Comparison of ENCODE assay signal across 17 cellular contexts in the genomic region with DNA sequence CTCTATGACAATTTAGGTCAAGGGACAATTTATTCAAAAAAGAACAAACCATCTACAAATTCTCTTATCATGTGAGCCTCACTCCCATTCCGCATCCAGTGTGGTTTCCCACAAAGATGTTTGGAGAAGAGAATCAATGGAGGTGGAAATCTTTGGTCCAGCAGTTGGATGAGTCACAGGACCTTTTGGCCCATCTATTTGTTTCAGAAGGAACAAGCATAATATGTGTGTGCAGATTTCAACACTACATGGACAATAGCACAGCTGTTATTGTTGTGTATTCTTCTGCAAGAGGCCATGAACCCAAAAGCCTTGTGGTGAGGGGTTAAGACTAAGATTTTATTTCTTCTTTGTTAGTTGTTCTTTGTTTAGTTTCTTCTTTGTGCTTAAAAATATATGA. TPM values are rescaled to one million over a fixed set of nuclear protein-coding genes. Genes with fewer than 3 reads are reported as not detected.
DNase-seq lines count a peak whose midpoint lies in the region; ATAC-seq, FAIRE-seq and TF ChIP-seq lines count a peak whose summit lies in the region.
"Had no signal": no experiment of that assay in that cellular context is flagged by ENCODE, and none has a peak within 500 bp of the region (broad histone marks: within the 10 kb centered on the region; RNA-seq: fewer than 3 reads in every experiment).

No MANE protein-coding gene starts in this region.

- TF ChIP-seq CTCF in mammary epithelial cell (conservative IDR thresholded peaks at IDR 0.05 in 1 of 2, IDR thresholded peaks at IDR 0.05 in 1 of 2; ENCODE audit: extremely low read depth in 1 of 2, insufficient read depth in 1 of 2, low read depth in 1 of 2, low read length in 2 of 2) (no peak), breast epithelium (IDR thresholded peaks at IDR 0.05) (no peak), GM12878 (IDR thresholded peaks at IDR 0.05 in 2 of 3, conservative IDR thresholded peaks at IDR 0.05 in 1 of 3; ENCODE audit: control insufficient read depth in 2 of 3, extremely low read depth in 1 of 3, insufficient read depth in 1 of 3, low read depth in 3 of 3, low read length in 3 of 3) (no peak), heart left ventricle (IDR thresholded peaks at IDR 0.05) (no peak), spleen (IDR thresholded peaks at IDR 0.05 in 8 of 11, conservative IDR thresholded peaks at IDR 0.05 in 3 of 11) (no peak)

- TF ChIP-seq EP300 in GM12878 (IDR thresholded peaks at IDR 0.05; ENCODE audit: borderline replicate concordance in 1 of 2, control insufficient read depth in 1 of 2, low read depth in 2 of 2, low read length in 2 of 2), result no peak

- no TSS peak for BruUV-seq in mammary epithelial cell (replicated peaks; lab: Mats Ljungman, UMichigan)
- BruUV-seq in GM12878 (replicated peaks; lab: Mats Ljungman, UMichigan), result no TSS peak

- H4K20me1 ChIP-seq in mammary epithelial cell (ENCODE audit: insufficient read depth, low read length), result no peaks in the 10 kb centered on the region
- H4K20me1 ChIP-seq in GM12878 (ENCODE audit: control insufficient read depth, insufficient read depth), result no peaks in the 10 kb centered on the region
- H4K20me1 ChIP-seq: BLaER1 treated with 17β-estradiol and CSF1 and Interleukin-3, amounts not matched to agents 10 nM and 100 nM had no signal

- no peak overlapping the region for H3K27ac Mint-ChIP-seq in natural killer cell treated with Interleukin-12 subunit alpha and Interleukin-12 subunit beta and Interleukin-15 and Interleukin-18, amount 100 ng/mL, for 72 hours

- dilution Hi-C loops in mammary epithelial cell (cut with HindIII; ENCODE audit: low sequenced_read_pairs), result no loop called here

- peak; percentile 7 for FAIRE-seq in GM12878 (lab: Jason Lieb, UNC)

- H3K79me2 ChIP-seq in mammary epithelial cell (ENCODE audit: insufficient read depth, low read length), result no peaks in the 10 kb centered on the region
- H3K79me2 ChIP-seq in GM12878 (ENCODE audit: control insufficient read depth, insufficient read depth, low read length), result no peaks in the 10 kb centered on the region

- TF ChIP-seq POLR2A in breast epithelium (IDR thresholded peaks at IDR 0.05) (no peak), GM12878 (IDR thresholded peaks at IDR 0.05; ENCODE audit: low read depth, low read length) (no peak), heart left ventricle (IDR thresholded peaks at IDR 0.05) (no peak), spleen (IDR thresholded peaks at IDR 0.05) (no peak)

- H3K4me3 ChIP-seq in mammary epithelial cell (replicated peaks in 1 of 3; ENCODE audit: insufficient read depth in 1 of 3, low read depth in 2 of 3, low read length in 3 of 3), result no peak overlapping the region
- no peak overlapping the region for H3K4me3 ChIP-seq in breast epithelium
- H3K4me3 ChIP-seq in GM12878, result no peak overlapping the region
- no peak overlapping the region for H3K4me3 ChIP-seq in heart left ventricle
- H3K4me3 ChIP-seq in spleen, result no peak overlapping the region
- H3K4me3 ChIP-seq: BLaER1 treated with 17β-estradiol and CSF1 and Interleukin-3, amounts not matched to agents 10 nM and 100 nM; HAP-1; SK-N-MC had no signal

- H3K4me1 Mint-ChIP-seq in natural killer cell treated with Interleukin-12 subunit alpha and Interleukin-12 subunit beta and Interleukin-15 and Interleukin-18, amount 100 ng/mL, for 72 hours (ENCODE audit: low read depth in 2 of 2), result no peaks in the 10 kb centered on the region

- SMC1A ChIA-PET in GM12878 (lab: Charles Lee; ENCODE audit: uncharacterized antibody, unreplicated experiment), result no interaction called here

- H3K9me3 Mint-ChIP-seq in natural killer cell treated with Interleukin-12 subunit alpha and Interleukin-12 subunit beta and Interleukin-15 and Interleukin-18, amount 100 ng/mL, for 72 hours, result no peaks in the 10 kb centered on the region

- intact Hi-C loops in mammary epithelial cell (cut with micrococcal nuclease) (no loop called here), breast epithelium (cut with DNase I; ENCODE audit: low total_unique reads) (no loop called here), GM12878 (cut with micrococcal nuclease; ENCODE audit: unreplicated experiment) (no loop called here), heart left ventricle (cut with DNase I) (no loop called here), spleen (cut with DNase I; ENCODE audit: low total_unique reads) (no loop called here)

- TF ChIP-seq RAD21 in GM12878 (IDR thresholded peaks at IDR 0.05; ENCODE audit: insufficient read depth, low read depth, low read length), result no peak

- DNase-seq in mammary epithelial cell, result peak; percentile 44
- no peak for DNase-seq in breast epithelium (ENCODE audit: low spot score in 2 of 2)
- DNase-seq in GM12878 (ENCODE audit: low read depth, low spot score), result no peak
- peak; percentile 75 for DNase-seq in foreskin melanocyte
- DNase-seq in heart left ventricle, result no peak
- DNase-seq in natural killer cell treated with Interleukin-12 subunit alpha and Interleukin-12 subunit beta and Interleukin-15 and Interleukin-18, amount 100 ng/mL, for 72 hours (ENCODE audit: low spot score), result no peak
- no peak for DNase-seq in spleen
- DNase-seq: 8988T, NCI-H1092, NCI-H345, NCI-H526 treated with DMSO at 0.1 percent for 48 hours, PC-3 had no signal

- H2AFZ ChIP-seq in mammary epithelial cell (ENCODE audit: low read depth, low read length), result no peak overlapping the region
- no peak overlapping the region for H2AFZ ChIP-seq in GM12878 (ENCODE audit: control insufficient read depth, low read depth, low read length)

- RAD21 ChIA-PET in GM12878 (lab: Charles Lee; ENCODE audit: unreplicated experiment), result no interaction called here

- H3K4me2 ChIP-seq in mammary epithelial cell (ENCODE audit: insufficient read depth, low read depth, low read length) (no peak overlapping the region), GM12878 (ENCODE audit: control insufficient read depth, insufficient read depth) (no peak overlapping the region)
- H3K4me2 ChIP-seq: BLaER1 treated with 17β-estradiol and CSF1 and Interleukin-3, amounts not matched to agents 10 nM and 100 nM had no signal

- H3K4me1 ChIP-seq in mammary epithelial cell (ENCODE audit: insufficient read depth, low read length) (peaks cover 23% of the 10 kb centered on the region), breast epithelium (no peaks in the 10 kb centered on the region), GM12878 (ENCODE audit: control insufficient read depth, insufficient read depth, low read length) (no peaks in the 10 kb centered on the region), heart left ventricle (no peaks in the 10 kb centered on the region), spleen (no peaks in the 10 kb centered on the region)
- H3K4me1 ChIP-seq: HAP-1 had no signal

- H3K27me3 ChIP-seq in mammary epithelial cell (ENCODE audit: insufficient read depth, low read length) (no peaks in the 10 kb centered on the region), breast epithelium (no peaks in the 10 kb centered on the region), GM12878 (replicated peaks in 1 of 2; ENCODE audit: control insufficient read depth in 2 of 2, insufficient read depth in 2 of 2, low read length in 1 of 2) (no peaks in the 10 kb centered on the region), heart left ventricle (no peaks in the 10 kb centered on the region), spleen (replicated peaks in 1 of 7) (peaks cover 0 to 6% (median 0%) of the 10 kb centered on the region in 7 donors)
- H3K27me3 ChIP-seq: BLaER1 treated with 17β-estradiol and CSF1 and Interleukin-3, amounts not matched to agents 10 nM and 100 nM had no signal

- H3K27ac ChIP-seq in mammary epithelial cell (ENCODE audit: insufficient read depth, low read depth, low read length) (no peak overlapping the region), breast epithelium (no peak overlapping the region), GM12878 (ENCODE audit: control insufficient read depth, insufficient read depth) (no peak overlapping the region), heart left ventricle (no peak overlapping the region), spleen (no peak overlapping the region)
- H3K27ac ChIP-seq: BLaER1 treated with 17β-estradiol and CSF1 and Interleukin-3, amounts not matched to agents 10 nM and 100 nM; SK-N-MC had no signal

- H3K9ac ChIP-seq in mammary epithelial cell (ENCODE audit: insufficient read depth, low read length) (no peak overlapping the region), GM12878 (ENCODE audit: control insufficient read depth, insufficient read depth, low read length) (no peak overlapping the region)
- H3K9ac ChIP-seq: BLaER1 treated with 17β-estradiol and CSF1 and Interleukin-3, amounts not matched to agents 10 nM and 100 nM had no signal

- in situ Hi-C loops in mammary epithelial cell (cut with MboI; ENCODE audit: low sequenced_read_pairs in 2 of 2) (no loop called here), GM12878 (cut with MboI) (no loop called here)

- CTCF ChIA-PET in mammary epithelial cell (lab: Charles Lee; ENCODE audit: low non-redundant PET) (no interaction called here), GM12878 (lab: Yijun Ruan, JAX) (no interaction called here)

- no peak overlapping the region for H3K4me3 Mint-ChIP-seq in natural killer cell treated with Interleukin-12 subunit alpha and Interleukin-12 subunit beta and Interleukin-15 and Interleukin-18, amount 100 ng/mL, for 72 hours

- POLR2A ChIA-PET in GM12878 (lab: Charles Lee), result no interaction called here

- H3K36me3 ChIP-seq in mammary epithelial cell (ENCODE audit: insufficient read depth, low read length) (no peaks in the 10 kb centered on the region), breast epithelium (no peaks in the 10 kb centered on the region), GM12878 (ENCODE audit: control insufficient read depth in 2 of 2, insufficient read depth in 2 of 2, low read length in 1 of 2) (no peaks in the 10 kb centered on the region), heart left ventricle (no peaks in the 10 kb centered on the region), spleen (no peaks in the 10 kb centered on the region)
- H3K36me3 ChIP-seq: BLaER1 treated with 17β-estradiol and CSF1 and Interleukin-3, amounts not matched to agents 10 nM and 100 nM; HAP-1 had no signal

- H3K27me3 Mint-ChIP-seq in natural killer cell treated with Interleukin-12 subunit alpha and Interleukin-12 subunit beta and Interleukin-15 and Interleukin-18, amount 100 ng/mL, for 72 hours, result peaks cover 7 to 11% of the 10 kb centered on the region in 2 donors

- no peak for ATAC-seq in GM12878
- no peak for ATAC-seq in heart left ventricle
- no peak for ATAC-seq in natural killer cell treated with Interleukin-12 subunit alpha and Interleukin-12 subunit beta and Interleukin-15 and Interleukin-18, amount 100 ng/mL, for 72 hours
- ATAC-seq in HG03432 (IDR thresholded peaks at IDR 0.05; ENCODE audit: unreplicated experiment), result no peak
- ATAC-seq: PC-3 had no signal

- H3K9me3 ChIP-seq in mammary epithelial cell (replicated peaks; ENCODE audit: insufficient read depth, low read length) (no peaks in the 10 kb centered on the region), breast epithelium (no peaks in the 10 kb centered on the region), GM12878 (replicated peaks; ENCODE audit: control insufficient read depth, insufficient read depth, low read length) (no peaks in the 10 kb centered on the region), heart left ventricle (peaks cover 0 to 11% (median 0%) of the 10 kb centered on the region in 12 donors), spleen (peaks cover 0 to 27% (median 5%) of the 10 kb centered on the region in 8 donors)
- H3K9me3 ChIP-seq: HAP-1 had no signal

- H3K36me3 Mint-ChIP-seq in natural killer cell treated with Interleukin-12 subunit alpha and Interleukin-12 subunit beta and Interleukin-15 and Interleukin-18, amount 100 ng/mL, for 72 hours, result no peaks in the 10 kb centered on the region

- WGBS in mammary epithelial cell (ENCODE audit: low coverage, missing lambda C conversion rate), result 83% methylated on average over 1 of the region's 1 CpG
- WGBS in GM12878 (ENCODE audit: insufficient coverage, insufficient replicate concordance, low lambda C conversion rate, missing lambda C conversion rate), result 67% methylated on average over 1 of the region's 1 CpG
- WGBS in heart left ventricle, 4 donors, result 76 to 90% (median 84%) methylated on average over 1 of the region's 1 CpG
- 85 to 95% (median 89%) methylated on average over 1 of the region's 1 CpG for WGBS in spleen, 5 donors

RNA-seq across cellular contexts. Expression of gene OR5P3, which starts 38.8 kb away (rescaled TPM):
- 10 to 100 TPM in 1 of 2 donors, 1 to 10 TPM in 1; 5.6 to 15.7 TPM for total RNA-seq in mammary epithelial cell
- 0.06 TPM for polyA plus RNA-seq in mammary epithelial cell
- not detected for polyA minus RNA-seq in mammary epithelial cell
- total RNA-seq in breast epithelium, result 10 to 100 TPM in 1 of 3 donors, 1 to 10 TPM in 1, not detected in 1; 3.9 to 11.1 TPM
- total RNA-seq in GM12878 (2013; cell fraction: nucleolus; rRNA removed), result not detected in 2 replicates
- not detected in 2 replicates for total RNA-seq in GM12878 (2014; rRNA removed)
- not detected in 2 replicates for total RNA-seq in GM12878 (2014; rRNA removed; fragmentation: Illumina TruSeq; extraction: Trizol)
- total RNA-seq in GM12878 (2021), result not detected in 2 replicates
- not detected for polyA plus RNA-seq in GM12878 (2011; ENCODE audit: low read depth)
- polyA plus RNA-seq in GM12878 (2011; rRNA removed), result not detected in 2 replicates
- not detected in 2 replicates for polyA plus RNA-seq in GM12878 (2011; cell fraction: cytosol; rRNA removed)
- not detected in 2 replicates for polyA plus RNA-seq in GM12878 (2011; cell fraction: nucleus; rRNA removed)
- polyA plus RNA-seq in GM12878 (2012), result not detected in 2 replicates
- not detected in 2 replicates for polyA plus RNA-seq in GM12878 (2014; fragmentation: Illumina TruSeq; extraction: Trizol)
- polyA plus RNA-seq in GM12878 (2014; fragmentation: Nextera tagmentation; extraction: Ambion mirVana), result not detected
- not detected in 2 replicates for polyA plus RNA-seq in GM12878 (2014; rRNA removed)
- polyA plus RNA-seq in GM12878 (2016; fragmentation: Nextera tagmentation; extraction: Ambion mirVana), result not detected
- polyA minus RNA-seq in GM12878 (2011; rRNA and poly(A)+ RNA removed), result not detected in 2 replicates
- not detected in 2 replicates for polyA minus RNA-seq in GM12878 (2011; cell fraction: cytosol; rRNA and poly(A)+ RNA removed)
- not detected in 2 replicates for polyA minus RNA-seq in GM12878 (2011; cell fraction: nucleus; rRNA and poly(A)+ RNA removed)
- not detected for total RNA-seq in heart left ventricle
- polyA plus RNA-seq in heart left ventricle, result not detected
- total RNA-seq in natural killer cell treated with Interleukin-12 subunit alpha and Interleukin-12 subunit beta and Interleukin-15 and Interleukin-18, amount 100 ng/mL, for 72 hours, result not detected
- not detected for total RNA-seq in spleen
- not detected for polyA plus RNA-seq in spleen
- total RNA-seq: HT-29, PC-3 had no signal

Comparison
In these comparisons a context has a peak if more than half of its experiments do, and no peak if none do; other contexts are left out.
1. DNase-seq: peak in mammary epithelial cell (single experiment) and foreskin melanocyte (single experiment); none in breast epithelium (0 of 2), GM12878 (single experiment), heart left ventricle (0 of 5), natural killer cell treated with Interleukin-12 subunit alpha and Interleukin-12 subunit beta and Interleukin-15 and Interleukin-18, amount 100 ng/mL, for 72 hours (single experiment) and spleen (single experiment).